In genomic region chr17:17816831-17817551, GRCh38 we compare ENCODE assay signal across 20 cellular contexts. TPM values are rescaled to one million over a fixed set of nuclear protein-coding genes. Genes with fewer than 3 reads are reported as not detected.
A peak's percentile ranks its signal among the peaks of the same experiment; 100 is the strongest.
DNase-seq lines count a peak whose midpoint lies in the region; ATAC-seq and TF ChIP-seq lines count a peak whose summit lies in the region.
"Had no signal": no experiment of that assay in that cellular context is flagged by ENCODE, and none has a peak within 500 bp of the region (broad histone marks: within the 10 kb centered on the region; RNA-seq: fewer than 3 reads in every experiment).

No MANE protein-coding gene starts in this region.

- peaks cover 9% of the 10 kb centered on the region for H3F3A ChIP-seq in SK-N-SH (replicated peaks; ENCODE audit: insufficient read depth)

- H3K4me3 Mint-ChIP-seq in brain (no peak overlapping the region), type B pancreatic cell (no peak overlapping the region)
- H3K4me3 Mint-ChIP-seq: activated CD8-positive, alpha-beta memory T cell treated with anti-CD3 and anti-CD28 coated beads, Interleukin-2, amount 10 ng/mL, durations not matched to agents 7 days and 5 days; dendritic cell treated with granulocyte-macrophage colony-stimulating factor and Interleukin-4, amounts not matched to agents 40 ng/mL and 50 ng/mL, for 4 days had no signal

- H3K18ac ChIP-seq in mesenchymal stem cell (ENCODE audit: low read depth in 1 of 2, low read length in 2 of 2): peak overlapping the region in 1 of 2 experiments; percentile 34

- peaks cover 22% of the 10 kb centered on the region for H3K79me1 ChIP-seq in mesenchymal stem cell (replicated peaks; ENCODE audit: low read length, poor library complexity, severe bottlenecking)

- H3K4me1 Mint-ChIP-seq in brain: peaks cover 60% of the 10 kb centered on the region
- peaks cover 23% of the 10 kb centered on the region for H3K4me1 Mint-ChIP-seq in type B pancreatic cell (ENCODE audit: unreplicated experiment)

- DNase-seq in SK-N-SH (no peak), mesenchymal stem cell (no peak), type B pancreatic cell (ENCODE audit: extremely low spot score, unreplicated experiment) (no peak), left lobe of liver (ENCODE audit: low spot score) (no peak), ecto neural progenitor cell (ENCODE audit: low spot score) (no peak), omental fat pad (ENCODE audit: low spot score) (no peak)
- DNase-seq: activated CD4-positive, alpha-beta T cell treated with anti-CD3 and anti-CD28 coated beads for 1 hour; activated CD8-positive, alpha-beta memory T cell treated with anti-CD3 and anti-CD28 coated beads, Interleukin-2, amount 10 ng/mL, durations not matched to agents 7 days and 5 days; activated effector memory CD4-positive, alpha-beta T cell treated with Interleukin-2 at 50 U/mL for 16 hours; esophagus squamous epithelium; GDM1; GOT3; Kasumi-1; NCI-H1417; SHP77 treated with DMSO at 0.1 percent for 48 hours; tibial artery had no signal

- TF ChIP-seq EP300 in SK-N-SH (IDR thresholded peaks at IDR 0.05; ENCODE audit: borderline replicate concordance in 1 of 2, low read depth in 1 of 2, low read length in 1 of 2): no peak

- no peaks in the 10 kb centered on the region for H3K9me3 Mint-ChIP-seq in brain
- H3K9me3 Mint-ChIP-seq in type B pancreatic cell: no peaks in the 10 kb centered on the region
- H3K9me3 Mint-ChIP-seq: dendritic cell treated with granulocyte-macrophage colony-stimulating factor and Interleukin-4, amounts not matched to agents 40 ng/mL and 50 ng/mL, for 4 days had no signal

- TF ChIP-seq RAD21 in SK-N-SH (IDR thresholded peaks at IDR 0.05; ENCODE audit: low read length): no peak

- H3K4me2 ChIP-seq in SK-N-SH (no peak overlapping the region), mesenchymal stem cell (ENCODE audit: low read length, poor library complexity, severe bottlenecking) (no peak overlapping the region)

- peaks cover 6% of the 10 kb centered on the region for H3K36me3 Mint-ChIP-seq in brain
- H3K36me3 Mint-ChIP-seq in type B pancreatic cell: no peaks in the 10 kb centered on the region

- no peaks in the 10 kb centered on the region for H3K27me3 ChIP-seq in SK-N-SH (ENCODE audit: insufficient read depth)
- H3K27me3 ChIP-seq in mesenchymal stem cell (ENCODE audit: control insufficient read depth in 1 of 2, insufficient read depth in 1 of 2, low read length in 2 of 2): no peaks in the 10 kb centered on the region
- H3K27me3 ChIP-seq: esophagus squamous epithelium, neutrophil, tibial artery had no signal

- H3K27ac Mint-ChIP-seq in brain (peak overlapping the region in 3 of 5 experiments; percentile 67 to 95 (median 89)), type B pancreatic cell (peak overlapping the region; percentile 82)
- H3K27ac Mint-ChIP-seq: activated CD8-positive, alpha-beta memory T cell treated with anti-CD3 and anti-CD28 coated beads, Interleukin-2, amount 10 ng/mL, durations not matched to agents 7 days and 5 days; dendritic cell treated with granulocyte-macrophage colony-stimulating factor and Interleukin-4, amounts not matched to agents 40 ng/mL and 50 ng/mL, for 4 days had no signal

- H2BK5ac ChIP-seq in mesenchymal stem cell (ENCODE audit: low read depth, low read length, poor library complexity, severe bottlenecking): no peak overlapping the region

- no peak overlapping the region for H3K4me3 ChIP-seq in SK-N-SH (ENCODE audit: low read depth in 2 of 2, low read length in 1 of 2)
- H3K4me3 ChIP-seq in mesenchymal stem cell (ENCODE audit: insufficient read depth in 1 of 2, low read depth in 1 of 2, low read length in 2 of 2): no peak overlapping the region
- H3K4me3 ChIP-seq: esophagus squamous epithelium, tibial artery had no signal

- no peak overlapping the region for H3K23ac ChIP-seq in mesenchymal stem cell (ENCODE audit: low read length in 2 of 2)

- H3K27ac ChIP-seq in SK-N-SH (ENCODE audit: low read depth in 2 of 2, low read length in 1 of 2): peak overlapping the region in 1 of 2 experiments; percentile 40; a peak in 1 of 4 replicates
- no peak overlapping the region for H3K27ac ChIP-seq in mesenchymal stem cell (ENCODE audit: low read length, poor library complexity, severe bottlenecking)
- H3K27ac ChIP-seq: neutrophil had no signal

- WGBS in SK-N-SH (ENCODE audit: low lambda C conversion rate): 92% methylated on average over 11 of the region's 24 CpGs
- 93% methylated on average over 24 of the region's 24 CpGs for WGBS in mesenchymal stem cell

- H3K27me3 Mint-ChIP-seq in brain: no peaks in the 10 kb centered on the region
- no peaks in the 10 kb centered on the region for H3K27me3 Mint-ChIP-seq in type B pancreatic cell
- H3K27me3 Mint-ChIP-seq: activated CD8-positive, alpha-beta memory T cell treated with anti-CD3 and anti-CD28 coated beads, Interleukin-2, amount 10 ng/mL, durations not matched to agents 7 days and 5 days; dendritic cell treated with granulocyte-macrophage colony-stimulating factor and Interleukin-4, amounts not matched to agents 40 ng/mL and 50 ng/mL, for 4 days had no signal

- H3K79me2 ChIP-seq in SK-N-SH (ENCODE audit: insufficient read depth): no peaks in the 10 kb centered on the region

- no peak overlapping the region for H3K14ac ChIP-seq in mesenchymal stem cell (ENCODE audit: low read length in 2 of 2)

- H3K9me2 ChIP-seq in SK-N-SH: no peaks in the 10 kb centered on the region

- H3K36me3 ChIP-seq in SK-N-SH (replicated peaks in 1 of 2; ENCODE audit: control insufficient read depth in 1 of 2, insufficient read depth in 2 of 2, low read length in 1 of 2) (peaks cover 2 to 63% of the 10 kb centered on the region in 2 experiments), mesenchymal stem cell (ENCODE audit: control insufficient read depth in 1 of 2, insufficient read depth in 2 of 2, low read depth in 1 of 2, low read length in 2 of 2) (peaks cover 80 to 89% of the 10 kb centered on the region in 2 experiments)

- H2AK5ac ChIP-seq in mesenchymal stem cell (ENCODE audit: low read length, severe bottlenecking): no peak overlapping the region

- H3K9ac ChIP-seq in SK-N-SH (no peak overlapping the region), mesenchymal stem cell (ENCODE audit: low read length) (no peak overlapping the region)

- H3K9me3 ChIP-seq in SK-N-SH (no peaks in the 10 kb centered on the region), mesenchymal stem cell (ENCODE audit: control insufficient read depth, low read length) (no peaks in the 10 kb centered on the region)
- H3K9me3 ChIP-seq: esophagus squamous epithelium, neutrophil, tibial artery had no signal

- no peak for ATAC-seq in SK-N-SH treated with all-trans-retinoic acid at 6 μM for 48 hours
- ATAC-seq in left lobe of liver: no peak
- ATAC-seq in omental fat pad (ENCODE audit: low FRiP score): no peak
- ATAC-seq: activated CD8-positive, alpha-beta memory T cell treated with anti-CD3 and anti-CD28 coated beads, Interleukin-2, amount 10 ng/mL, durations not matched to agents 7 days and 5 days had no signal

- no peak overlapping the region for H2BK120ac ChIP-seq in mesenchymal stem cell (ENCODE audit: low read depth, low read length)

- no peak overlapping the region for H4K8ac ChIP-seq in mesenchymal stem cell (ENCODE audit: low read length)

- CTCF ChIA-PET in SK-N-SH (lab: Yijun Ruan, JAX): no interaction called here

- POLR2A ChIA-PET in SK-N-SH (lab: Yijun Ruan, JAX): interaction anchor here (0.9 to 1.5 kb wide), 3 partner anchors 19 to 61 kb away, joined by 3 to 7 read pairs (median 4); partner anchors contain the start of gene SREBF1

- peak overlapping the region in 1 of 2 experiments; percentile 42 for H2BK12ac ChIP-seq in mesenchymal stem cell (ENCODE audit: low read length in 2 of 2)

- no peak overlapping the region for H2AFZ ChIP-seq in SK-N-SH (ENCODE audit: low read depth)
- no peak overlapping the region for H2AFZ ChIP-seq in mesenchymal stem cell (ENCODE audit: low read depth, low read length)

- H4K91ac ChIP-seq in mesenchymal stem cell (ENCODE audit: low read length): peak overlapping the region; percentile 9

- H2BK15ac ChIP-seq in mesenchymal stem cell (ENCODE audit: low read depth, poor library complexity, severe bottlenecking): no peak overlapping the region

- 0 out of 2 replicates have a peak, but pooled peaks have one; percentile 17 for TF ChIP-seq CTCF in SK-N-SH (IDR thresholded peaks at IDR 0.05)
- no peak for TF ChIP-seq CTCF in brain (conservative IDR thresholded peaks at IDR 0.05)
- peak; percentile 44 for TF ChIP-seq CTCF in type B pancreatic cell (conservative IDR thresholded peaks at IDR 0.05)
- TF ChIP-seq CTCF in omental fat pad (IDR thresholded peaks at IDR 0.05): no peak

- H3K4me1 ChIP-seq in SK-N-SH (ENCODE audit: control insufficient read depth in 1 of 2, insufficient read depth in 2 of 2, low read depth in 1 of 2, low read length in 1 of 2) (peaks cover 13 to 84% of the 10 kb centered on the region in 2 experiments; a peak in 2 of 4 replicates), mesenchymal stem cell (ENCODE audit: control insufficient read depth, insufficient read depth, low read depth, low read length) (peaks cover 46% of the 10 kb centered on the region)

- no peak overlapping the region for H3K4ac ChIP-seq in mesenchymal stem cell (ENCODE audit: low read depth in 1 of 2, low read length in 2 of 2)

- peaks cover 1% of the 10 kb centered on the region; the same call in 1 of the 2 replicates for H4K20me1 ChIP-seq in SK-N-SH (ENCODE audit: insufficient read depth)

TF ChIP-seq in SK-N-SH, 30 proteins besides CTCF, POLR2A, EP300 and RAD21 (continues in another document):
- TF ChIP-seq POLR2AphosphoS5 (IDR thresholded peaks at IDR 0.05; ENCODE audit: low read depth, low read length) (no peak), RCOR1 (IDR thresholded peaks at IDR 0.05; ENCODE audit: low read length) (no peak), GABPA (IDR thresholded peaks at IDR 0.05; ENCODE audit: low read depth) (no peak)

TF ChIP-seq in SK-N-SH treated with all-trans-retinoic acid at 6 μM for 48 hours, 23 proteins besides CTCF, POLR2A, EP300 and RAD21 (continues in another document):
- no peak for TF ChIP-seq ZC3H10 (CRISPR knock-in tag; IDR thresholded peaks at IDR 0.05)
- TF ChIP-seq OSR1 (CRISPR knock-in tag; IDR thresholded peaks at IDR 0.05): no peak

RNA-seq across cellular contexts. Expression of gene SREBF1, which starts 19.8 kb away (rescaled TPM):
- polyA plus RNA-seq in SK-N-SH (2012; rRNA removed) (15.9 and 20.4 TPM in 2 replicates), brain (ENCODE audit: insufficient read depth, low read depth, low replicate concordance) (39.4 TPM)
- polyA plus RNA-seq in SK-N-SH (2012; cell fraction: cytosol; rRNA removed): 5.3 and 8.6 TPM in 2 replicates
- 92.2 and 140 TPM in 2 replicates for polyA plus RNA-seq in SK-N-SH (2012; cell fraction: nucleus; rRNA removed)
- polyA plus RNA-seq in mesenchymal stem cell (2013, experiment 1 of 2): 89.9 TPM
- polyA plus RNA-seq in mesenchymal stem cell (2013, experiment 2 of 2): 89.1 TPM
- total RNA-seq in type B pancreatic cell (ENCODE audit: low replicate concordance) (81.2 and 97.0 TPM in 2 replicates), left lobe of liver (220 TPM), omental fat pad (100 to 1,000 TPM in 1 of 4 donors, 10 to 100 TPM in 3; 18.5 to 118 (median 31.2) TPM)

Comparison
In these comparisons a context has a peak if more than half of its experiments do, and no peak if none do; other contexts are left out.
1. CTCF ChIP-seq: peak in SK-N-SH (single experiment) and type B pancreatic cell (single experiment); none in brain (0 of 2) and omental fat pad (0 of 3).